In genomic region chr17:79294459-79295071, GRCh38 we compare ENCODE assay signal across 9 cellular contexts.
A peak's percentile ranks its signal among the peaks of the same experiment; 100 is the strongest.
DNase-seq lines count a peak whose midpoint lies in the region; ATAC-seq, FAIRE-seq and TF ChIP-seq lines count a peak whose summit lies in the region.
"Had no signal": no experiment of that assay in that cellular context is flagged by ENCODE, and none has a peak within 500 bp of the region (broad histone marks: within the 10 kb centered on the region; RNA-seq: fewer than 3 reads in every experiment).

No MANE protein-coding gene starts in this region.

- intact Hi-C loops in mammary epithelial cell (cut with micrococcal nuclease) (no loop called here), thyroid gland (cut with DNase I) (no loop called here)

- TF ChIP-seq POLR2A in thyroid gland (IDR thresholded peaks at IDR 0.05): no peak

- H4K20me1 ChIP-seq in mammary epithelial cell (ENCODE audit: insufficient read depth, low read length): no peaks in the 10 kb centered on the region

- H3K4me1 ChIP-seq in mammary epithelial cell (ENCODE audit: insufficient read depth, low read length): no peaks in the 10 kb centered on the region
- no peaks in the 10 kb centered on the region for H3K4me1 ChIP-seq in lung (ENCODE audit: control insufficient read depth in 2 of 2, insufficient read depth in 2 of 2, low read length in 2 of 2)
- no peaks in the 10 kb centered on the region for H3K4me1 ChIP-seq in thyroid gland

- no TSS peak for BruUV-seq in mammary epithelial cell (replicated peaks; lab: Mats Ljungman, UMichigan)

- 29% methylated on average over 26 of the region's 26 CpGs for WGBS in mammary epithelial cell (ENCODE audit: low coverage, missing lambda C conversion rate)
- 23% methylated on average over 26 of the region's 26 CpGs for WGBS in lung, 2 donors
- 20 to 24% methylated on average over 26 of the region's 26 CpGs for WGBS in thyroid gland, 2 donors

- H3K9ac ChIP-seq in mammary epithelial cell (ENCODE audit: insufficient read depth, low read length): no peak overlapping the region

- H3K36me3 ChIP-seq in mammary epithelial cell (ENCODE audit: insufficient read depth, low read length) (no peaks in the 10 kb centered on the region), lung (ENCODE audit: control insufficient read depth in 2 of 2, insufficient read depth in 2 of 2, low read length in 2 of 2) (no peaks in the 10 kb centered on the region), thyroid gland (no peaks in the 10 kb centered on the region)
- H3K36me3 ChIP-seq: thoracic aorta had no signal

- ATAC-seq in lung (ENCODE audit: insufficient read depth, low FRiP score): peak; percentile 69
- ATAC-seq in activated CD4-positive, CD25-positive, alpha-beta regulatory T cell treated with anti-CD3 and anti-CD28 coated beads, Interleukin-2, amount 50 U/mL, for 24 hours: no peak

- H3K27ac ChIP-seq in mammary epithelial cell (ENCODE audit: insufficient read depth, low read depth, low read length) (no peak overlapping the region), lung (ENCODE audit: low read depth in 1 of 2, low read length in 1 of 2) (no peak overlapping the region), thyroid gland (no peak overlapping the region)
- H3K27ac ChIP-seq: thoracic aorta had no signal

- H3K27me3 ChIP-seq in mammary epithelial cell (ENCODE audit: insufficient read depth, low read length) (peaks cover 2% of the 10 kb centered on the region), lung (ENCODE audit: control insufficient read depth, insufficient read depth) (no peaks in the 10 kb centered on the region), thyroid gland (no peaks in the 10 kb centered on the region)

- in situ Hi-C loops in mammary epithelial cell (cut with MboI; ENCODE audit: low sequenced_read_pairs in 2 of 2): no loop called here

- H3K79me2 ChIP-seq in mammary epithelial cell (ENCODE audit: insufficient read depth, low read length): no peaks in the 10 kb centered on the region

- peak; percentile 34 for DNase-seq in GM19239 (ENCODE audit: insufficient read length, low spot score)
- peak; percentile 41 for DNase-seq in SW480 (ENCODE audit: low spot score)
- peak; percentile 50 for DNase-seq in mammary epithelial cell
- peak; percentile 64 for DNase-seq in lung (ENCODE audit: low spot score)
- peak; percentile 71 to 86 for DNase-seq in thyroid gland
- DNase-seq in dedifferentiated amniotic fluid mesenchymal stem cell (ENCODE audit: extremely low spot score): no peak
- no peak for DNase-seq in DMS79 treated with DMSO at 0.1 percent for 48 hours (lab: John Stamatoyannopoulos, UW)

- no peak overlapping the region for H3K4me2 ChIP-seq in mammary epithelial cell (ENCODE audit: insufficient read depth, low read depth, low read length)

- H3K9me3 ChIP-seq in mammary epithelial cell (replicated peaks; ENCODE audit: insufficient read depth, low read length) (no peaks in the 10 kb centered on the region), lung (ENCODE audit: control insufficient read depth in 2 of 2, insufficient read depth in 1 of 2, low read length in 1 of 2) (no peaks in the 10 kb centered on the region), thyroid gland (no peaks in the 10 kb centered on the region)
- H3K9me3 ChIP-seq: thoracic aorta had no signal

- CTCF ChIA-PET in mammary epithelial cell (lab: Charles Lee; ENCODE audit: low non-redundant PET): no interaction called here

- dilution Hi-C loops in mammary epithelial cell (cut with HindIII; ENCODE audit: low sequenced_read_pairs): no loop called here

- no peak for TF ChIP-seq CTCF in mammary epithelial cell (conservative IDR thresholded peaks at IDR 0.05 in 1 of 2, IDR thresholded peaks at IDR 0.05 in 1 of 2; ENCODE audit: extremely low read depth in 1 of 2, insufficient read depth in 1 of 2, low read depth in 1 of 2, low read length in 2 of 2)
- TF ChIP-seq CTCF in lung (IDR thresholded peaks at IDR 0.05; ENCODE audit: control extremely low read depth, extremely low read depth): no peak
- peak in 1 of 6 experiments; percentile 12 for TF ChIP-seq CTCF in thyroid gland (IDR thresholded peaks at IDR 0.05)

- H3K4me3 ChIP-seq in mammary epithelial cell (replicated peaks in 1 of 3; ENCODE audit: insufficient read depth in 1 of 3, low read depth in 2 of 3, low read length in 3 of 3) (no peak overlapping the region), lung (no peak overlapping the region), thyroid gland (replicated peaks in 1 of 3) (no peak overlapping the region)
- H3K4me3 ChIP-seq: thoracic aorta had no signal

- no peak overlapping the region for H2AFZ ChIP-seq in mammary epithelial cell (ENCODE audit: low read depth, low read length)

- no peak for FAIRE-seq in GM19239 (lab: Jason Lieb, UNC)

Comparison
In these comparisons a context has a peak if more than half of its experiments do, and no peak if none do; other contexts are left out.
1. DNase-seq: peak in GM19239 (single experiment), SW480 (single experiment), mammary epithelial cell (single experiment), lung (single experiment) and thyroid gland (2 of 2); none in dedifferentiated amniotic fluid mesenchymal stem cell (single experiment) and DMS79 treated with DMSO at 0.1 percent for 48 hours (single experiment).